ENCODE assay signal across 7 cellular contexts in the genomic region with DNA sequence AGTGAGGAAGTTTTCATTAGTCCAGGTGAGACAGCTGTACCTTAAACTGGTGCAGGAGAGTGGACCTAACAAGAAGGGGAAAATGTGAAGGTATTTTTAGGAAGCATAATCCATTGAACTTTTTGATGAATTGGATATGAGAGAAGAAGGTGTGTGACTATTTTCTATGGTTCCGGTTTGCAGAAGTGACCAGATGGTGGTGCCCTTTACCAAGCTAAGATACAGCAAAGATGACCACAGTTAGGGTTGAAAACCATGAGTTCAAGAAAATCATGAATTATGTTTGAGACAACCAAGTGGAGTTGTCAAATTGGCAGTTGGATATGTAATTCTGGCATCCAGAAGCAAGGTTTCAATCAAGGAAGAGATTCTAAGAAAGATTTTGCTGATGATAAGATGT.
DNase-seq lines count a peak whose midpoint lies in the region; ATAC-seq and TF ChIP-seq lines count a peak whose summit lies in the region.

No MANE protein-coding gene starts in this region.

- H3K9me3 ChIP-seq in ascending aorta (peaks cover 0 to 3% of the 10 kb centered on the region in 2 donors), osteoblast (ENCODE audit: low read depth, low read length) (no peaks in the 10 kb centered on the region)

- ATAC-seq in HG02852 (IDR thresholded peaks at IDR 0.05; ENCODE audit: unreplicated experiment), result no peak

- H3K36me3 ChIP-seq in ascending aorta (no peaks in the 10 kb centered on the region), osteoblast (ENCODE audit: insufficient read depth, low read length) (no peaks in the 10 kb centered on the region)

- no peaks in the 10 kb centered on the region for H3K79me2 ChIP-seq in osteoblast (ENCODE audit: insufficient read depth, low read length)

- H3K4me3 ChIP-seq in ascending aorta, result no peak overlapping the region
- no peak overlapping the region for H3K4me3 ChIP-seq in osteoblast (ENCODE audit: insufficient read depth, low read length)

- H3K4me1 ChIP-seq in ascending aorta, result no peaks in the 10 kb centered on the region
- no peaks in the 10 kb centered on the region for H3K4me1 ChIP-seq in osteoblast (ENCODE audit: insufficient read depth, low read length)

- H3K27ac ChIP-seq in ascending aorta, result peak overlapping the region in 1 of 2 donors; percentile 61
- H3K27ac ChIP-seq in osteoblast (ENCODE audit: low read depth, low read length), result no peak overlapping the region

- no peak overlapping the region for H2AFZ ChIP-seq in osteoblast (ENCODE audit: low read length)

- H4K20me1 ChIP-seq in osteoblast (ENCODE audit: insufficient read depth, low read length), result no peaks in the 10 kb centered on the region

- no peak overlapping the region for H3K4me2 ChIP-seq in osteoblast (ENCODE audit: insufficient read depth, low read length)

- intact Hi-C loops in ascending aorta (cut with DNase I), result loop anchor here (10.0 kb wide), 1 partner anchor 141 kb away; no protein-coding TSS in a partner anchor

- peak; percentile 48 for TF ChIP-seq CTCF in GM12872 (IDR thresholded peaks at IDR 0.05; ENCODE audit: insufficient read depth, low read depth, low read length)
- TF ChIP-seq CTCF in ascending aorta (IDR thresholded peaks at IDR 0.05), result peak in 2 of 3 experiments; percentile 5 to 6
- TF ChIP-seq CTCF in osteoblast (IDR thresholded peaks at IDR 0.05; ENCODE audit: extremely low read depth, low read depth, low read length), result peak; percentile 32

- H3K27me3 ChIP-seq in ascending aorta (no peaks in the 10 kb centered on the region), osteoblast (ENCODE audit: insufficient read depth, low read length) (no peaks in the 10 kb centered on the region)

- DNase-seq in NCI-H1092 (lab: John Stamatoyannopoulos, UW) (peak; percentile 14), ascending aorta (ENCODE audit: low spot score in 2 of 2) (no peak), osteoblast (ENCODE audit: insufficient read length, low spot score, missing footprints) (no peak), dedifferentiated amniotic fluid mesenchymal stem cell (ENCODE audit: extremely low spot score) (no peak)
- DNase-seq in stimulated activated naive CD4-positive, alpha-beta T cell (lab: John Stamatoyannopoulos, UW), result no peak
